Comparison of ENCODE assay signal across 18 cellular contexts in the genomic region with DNA sequence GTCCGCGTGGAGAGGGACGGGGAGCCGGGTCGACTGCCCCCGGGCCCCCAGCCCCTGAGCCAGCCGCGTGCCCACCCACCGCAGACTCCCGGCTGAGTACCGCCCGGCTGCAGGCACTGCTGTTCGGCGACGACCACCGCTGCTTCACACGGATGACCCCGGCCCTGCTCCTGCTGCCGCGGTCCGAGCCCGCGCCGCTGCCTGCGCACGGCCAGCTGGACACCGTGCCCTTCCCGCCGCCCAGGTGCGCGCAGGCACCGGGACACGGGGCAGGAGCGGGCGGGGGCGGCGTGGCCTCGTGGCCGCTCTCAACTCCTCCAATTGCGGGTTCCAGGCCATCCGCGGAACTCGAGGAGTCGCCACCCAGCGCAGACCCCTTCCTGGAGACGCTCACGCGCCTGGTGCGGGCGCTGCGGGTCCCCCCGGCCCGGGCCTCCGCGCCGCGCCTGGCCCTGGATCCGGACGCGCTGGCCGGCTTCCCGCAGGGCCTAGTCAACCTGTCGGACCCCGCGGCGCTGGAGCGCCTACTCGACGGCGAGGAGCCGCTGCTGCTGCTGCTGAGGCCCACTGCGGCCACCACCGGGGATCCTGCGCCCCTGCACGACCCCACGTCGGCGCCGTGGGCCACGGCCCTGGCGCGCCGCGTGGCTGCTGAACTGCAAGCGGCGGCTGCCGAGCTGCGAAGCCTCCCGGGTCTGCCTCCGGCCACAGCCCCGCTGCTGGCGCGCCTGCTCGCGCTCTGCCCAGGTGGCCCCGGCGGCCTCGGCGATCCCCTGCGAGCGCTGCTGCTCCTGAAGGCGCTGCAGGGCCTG. TPM values are rescaled to one million over a fixed set of nuclear protein-coding genes. Genes with fewer than 3 reads are reported as not detected.
DNase-seq lines count a peak whose midpoint lies in the region; ATAC-seq, FAIRE-seq and TF ChIP-seq lines count a peak whose summit lies in the region.
"Had no signal": no experiment of that assay in that cellular context is flagged by ENCODE, and none has a peak within 500 bp of the region (broad histone marks: within the 10 kb centered on the region; RNA-seq: fewer than 3 reads in every experiment).

No MANE protein-coding gene starts in this region.

- in situ Hi-C loops in K562 (cut with MboI): no loop called here

- no peak for TF ChIP-seq RAD21 in K562 (CRISPR knock-in tag; conservative IDR thresholded peaks at IDR 0.05 in 1 of 2, IDR thresholded peaks at IDR 0.05 in 1 of 2)

- H3K27ac ChIP-seq in BLaER1 treated with 17β-estradiol and CSF1 and Interleukin-3, amounts not matched to agents 10 nM and 100 nM: no peak overlapping the region
- H3K27ac ChIP-seq in K562 (ENCODE audit: extremely low read depth, low read depth, low read length) (no peak overlapping the region), WERI-Rb-1 (no peak overlapping the region)
- no peak overlapping the region for H3K27ac ChIP-seq in naive thymus-derived CD4-positive, alpha-beta T cell (ENCODE audit: low read depth, low read length)
- H3K27ac ChIP-seq: SJCRH30 had no signal

- no peaks in the 10 kb centered on the region for H3K9me1 ChIP-seq in K562 (ENCODE audit: control insufficient read depth, insufficient read depth, low read length)

- ATAC-seq in K562 (no peak), omental fat pad (ENCODE audit: low FRiP score) (no peak), HG02678 (IDR thresholded peaks at IDR 0.05; ENCODE audit: unreplicated experiment) (no peak)
- ATAC-seq in naive thymus-derived CD4-positive, alpha-beta T cell: peak; percentile 4

- H3K4me2 ChIP-seq in BLaER1 treated with 17β-estradiol and CSF1 and Interleukin-3, amounts not matched to agents 10 nM and 100 nM: peak overlapping the region in 8 of 11 experiments; percentile 80 to 98 (median 88); a peak in 10 of 22 replicates
- no peak overlapping the region for H3K4me2 ChIP-seq in K562 (ENCODE audit: insufficient read depth, low read length)

- no peak overlapping the region for H2AFZ ChIP-seq in K562 (ENCODE audit: low read depth, low read length)

- H3K9ac ChIP-seq in BLaER1 treated with 17β-estradiol and CSF1 and Interleukin-3, amounts not matched to agents 10 nM and 100 nM: no peak overlapping the region
- H3K9ac ChIP-seq in K562 (ENCODE audit: insufficient read depth in 1 of 2, low read depth in 2 of 2, low read length in 2 of 2): no peak overlapping the region

- no peak overlapping the region for H3K27ac Mint-ChIP-seq in naive thymus-derived CD4-positive, alpha-beta T cell

- H3K36me3 ChIP-seq in BE2C: peaks cover 39% of the 10 kb centered on the region
- H3K36me3 ChIP-seq in BLaER1 treated with 17β-estradiol and CSF1 and Interleukin-3, amounts not matched to agents 10 nM and 100 nM: peaks cover 34 to 58% (median 41%) of the 10 kb centered on the region in 11 experiments
- peaks cover 35% of the 10 kb centered on the region; the same call in 2 of the 3 replicates for H3K36me3 ChIP-seq in K562 (ENCODE audit: control insufficient read depth, insufficient read depth, low read length)
- H3K36me3 ChIP-seq in naive thymus-derived CD4-positive, alpha-beta T cell (ENCODE audit: control insufficient read depth in 2 of 3, insufficient read depth in 3 of 3, low read length in 3 of 3): peaks cover 0 to 29% (median 8%) of the 10 kb centered on the region in 3 experiments
- H3K36me3 ChIP-seq in WERI-Rb-1: peaks cover 47% of the 10 kb centered on the region

- H3K4me3 Mint-ChIP-seq in naive thymus-derived CD4-positive, alpha-beta T cell: peak overlapping the region in 2 of 10 donors; percentile 61 to 85

- peaks cover 0 to under 1% (median under 1%) of the 10 kb centered on the region in 5 donors for H3K36me3 Mint-ChIP-seq in naive thymus-derived CD4-positive, alpha-beta T cell

- no peaks in the 10 kb centered on the region for H3K9me3 ChIP-seq in BE2C
- H3K9me3 ChIP-seq in BLaER1 treated with 17β-estradiol and CSF1 and Interleukin-3, amounts not matched to agents 10 nM and 100 nM (replicated peaks in 1 of 11): peaks cover 0 to 13% (median 7%) of the 10 kb centered on the region in 11 experiments; a peak in 8 of 22 replicates
- no peaks in the 10 kb centered on the region for H3K9me3 ChIP-seq in K562 (replicated peaks; ENCODE audit: control insufficient read depth, insufficient read depth, low read depth, low read length)
- no peaks in the 10 kb centered on the region for H3K9me3 ChIP-seq in naive thymus-derived CD4-positive, alpha-beta T cell (ENCODE audit: control insufficient read depth in 2 of 3, low read length in 3 of 3)
- no peaks in the 10 kb centered on the region for H3K9me3 ChIP-seq in WERI-Rb-1 (ENCODE audit: severe bottlenecking)
- H3K9me3 ChIP-seq: SJCRH30 had no signal

- H3K4me1 ChIP-seq in BE2C (no peaks in the 10 kb centered on the region), K562 (replicated peaks in 1 of 2; ENCODE audit: control insufficient read depth in 2 of 2, insufficient read depth in 2 of 2, low read length in 2 of 2) (peaks cover 0 to 74% of the 10 kb centered on the region in 2 experiments; a peak in 2 of 5 replicates)
- peaks cover 34 to 49% (median 44%) of the 10 kb centered on the region in 10 experiments for H3K4me1 ChIP-seq in BLaER1 treated with 17β-estradiol and CSF1 and Interleukin-3, amounts not matched to agents 10 nM and 100 nM
- peaks cover 10 to 27% of the 10 kb centered on the region in 2 donors for H3K4me1 ChIP-seq in naive thymus-derived CD4-positive, alpha-beta T cell (ENCODE audit: control insufficient read depth in 2 of 2, insufficient read depth in 2 of 2, low read length in 2 of 2)

- peaks cover 0 to 25% (median 0%) of the 10 kb centered on the region in 5 donors for H3K27me3 Mint-ChIP-seq in naive thymus-derived CD4-positive, alpha-beta T cell

- FAIRE-seq in K562 (lab: Jason Lieb, UNC): no peak
- FAIRE-seq: small intestine had no signal

- CTCF ChIA-PET in K562 (lab: Yijun Ruan, JAX; ENCODE audit: low intra/inter-chr PET ratio): no interaction called here
- CTCF ChIA-PET in naive thymus-derived CD4-positive, alpha-beta T cell (lab: Charles Lee): interaction anchor here (1.8 kb wide), 1 partner anchor 12 kb away, joined by 7 read pairs; no protein-coding TSS in a partner anchor

- DNase-seq in BE2C (peak; percentile 14), K562 (ENCODE audit: extremely low read depth in 1 of 4, low spot score in 3 of 4) (no peak), omental fat pad (ENCODE audit: low spot score) (no peak), WERI-Rb-1 (no peak)
- peak in 1 of 9 donors; percentile 27 for DNase-seq in naive thymus-derived CD4-positive, alpha-beta T cell
- DNase-seq: activated CD4-positive, alpha-beta T cell treated with anti-CD3 and anti-CD28 coated beads, Interleukin-2, amount 50 U/mL, for 4 hours; anterior cingulate cortex; HCEC 1CT; KBM-7; NCI-H1417 treated with DMSO at 0.1 percent for 48 hours; NCI-H2227 treated with DMSO at 0.1 percent for 48 hours; SJCRH30; small intestine had no signal

- TF ChIP-seq POLR2A in K562 (conservative IDR thresholded peaks at IDR 0.05): no peak

- TF ChIP-seq CTCF in BE2C (IDR thresholded peaks at IDR 0.05; ENCODE audit: low read depth, low read length) (no peak), K562 (IDR thresholded peaks at IDR 0.05 in 2 of 3, conservative IDR thresholded peaks at IDR 0.05 in 1 of 3; ENCODE audit: insufficient read depth in 2 of 3, low read depth in 1 of 3, low read length in 3 of 3) (no peak), omental fat pad (IDR thresholded peaks at IDR 0.05) (no peak), WERI-Rb-1 (IDR thresholded peaks at IDR 0.05; ENCODE audit: low read depth, low read length) (no peak)

- H4K20me1 ChIP-seq in BLaER1 treated with 17β-estradiol and CSF1 and Interleukin-3, amounts not matched to agents 10 nM and 100 nM: peaks cover 36 to 85% (median 83%) of the 10 kb centered on the region in 11 experiments
- H4K20me1 ChIP-seq in K562 (replicated peaks; ENCODE audit: control insufficient read depth, insufficient read depth, low read length): no peaks in the 10 kb centered on the region

- 98% methylated on average over 15 of the region's 102 CpGs for WGBS in K562 (ENCODE audit: insufficient coverage, low coverage, missing lambda C conversion rate)

- no peak overlapping the region for H3K4me3 ChIP-seq in BE2C (ENCODE audit: low read depth, low read length)
- H3K4me3 ChIP-seq in BLaER1 treated with 17β-estradiol and CSF1 and Interleukin-3, amounts not matched to agents 10 nM and 100 nM: 0 out of 20 replicates have a peak overlapping the region, but pooled peaks of 1 of the 10 experiments have one; percentile 7
- H3K4me3 ChIP-seq in K562: no peak overlapping the region
- no peak overlapping the region for H3K4me3 ChIP-seq in naive thymus-derived CD4-positive, alpha-beta T cell (ENCODE audit: low read length)
- H3K4me3 ChIP-seq in WERI-Rb-1 (ENCODE audit: low read depth, low read length): no peak overlapping the region
- H3K4me3 ChIP-seq: SJCRH30 had no signal

- POLR2A ChIA-PET in K562 (lab: Yijun Ruan, JAX): interaction anchor here (0.6 to 3.3 kb wide), 6 partner anchors 9 to 44 kb away, joined by 3 to 35 read pairs (median 4); no protein-coding TSS in a partner anchor
- POLR2A ChIA-PET in naive thymus-derived CD4-positive, alpha-beta T cell (lab: Charles Lee): interaction anchor here (0.6 to 13.1 kb wide), 7 partner anchors 10 to 225 kb away, joined by 3 to 163 read pairs (median 4); a partner anchor contains a TSS

- intact Hi-C loops in K562 (cut with micrococcal nuclease): no loop called here
- intact Hi-C loops in naive thymus-derived CD4-positive, alpha-beta T cell (cut with micrococcal nuclease): no loop called here

- TF ChIP-seq EP300 in K562 (IDR thresholded peaks at IDR 0.05; ENCODE audit: low read length): no peak

- no peaks in the 10 kb centered on the region for H3K9me3 Mint-ChIP-seq in naive thymus-derived CD4-positive, alpha-beta T cell
- H3K9me3 Mint-ChIP-seq: dendritic cell treated with granulocyte-macrophage colony-stimulating factor and Interleukin-4, amounts not matched to agents 40 ng/mL and 50 ng/mL, for 4 days had no signal

- no peaks in the 10 kb centered on the region for H3K27me3 ChIP-seq in BE2C
- peaks cover 59 to 66% (median 63%) of the 10 kb centered on the region in 11 experiments for H3K27me3 ChIP-seq in BLaER1 treated with 17β-estradiol and CSF1 and Interleukin-3, amounts not matched to agents 10 nM and 100 nM
- H3K27me3 ChIP-seq in K562 (ENCODE audit: control insufficient read depth in 2 of 2, insufficient read depth in 2 of 2, low read length in 2 of 2): no peaks in the 10 kb centered on the region
- no peaks in the 10 kb centered on the region for H3K27me3 ChIP-seq in naive thymus-derived CD4-positive, alpha-beta T cell (ENCODE audit: control insufficient read depth in 2 of 2, insufficient read depth in 2 of 2, low read length in 2 of 2)
- no peaks in the 10 kb centered on the region for H3K27me3 ChIP-seq in WERI-Rb-1 (ENCODE audit: insufficient read depth, low read depth, severe bottlenecking)
- H3K27me3 ChIP-seq: SJCRH30 had no signal

- H3K4me1 Mint-ChIP-seq in naive thymus-derived CD4-positive, alpha-beta T cell: peaks cover 0 to 6% (median 3%) of the 10 kb centered on the region in 7 donors

- BruUV-seq in K562 (replicated peaks; lab: Mats Ljungman, UMichigan): no TSS peak

- no peaks in the 10 kb centered on the region for H3K79me2 ChIP-seq in K562 (ENCODE audit: control insufficient read depth, insufficient read depth, low read length)

RNA-seq across cellular contexts. Expression of a gene that starts 1.8 kb away (rescaled TPM):
- 25.8 TPM for polyA plus RNA-seq in BE2C (2012; ENCODE audit: insufficient read depth, insufficient read length, low read depth)
- total RNA-seq in K562 (2011; cell fraction: chromatin; rRNA removed; ENCODE audit: low replicate concordance): 14.5 and 62.7 TPM in 2 replicates
- 48.8 and 60.2 TPM in 2 replicates for total RNA-seq in K562 (2011; cell fraction: nucleolus; rRNA removed)
- total RNA-seq in K562 (2011; cell fraction: nucleoplasm; rRNA removed): 25.7 and 35.6 TPM in 2 replicates
- 9.4 and 10.7 TPM in 2 replicates for total RNA-seq in K562 (2014; rRNA removed)
- 0.13 and 0.29 TPM in 2 replicates for total RNA-seq in K562 (2014; rRNA removed; fragmentation: Illumina TruSeq; extraction: Trizol)
- 2.6 and 3.5 TPM in 2 replicates for total RNA-seq in K562 (2015; rRNA removed; fragmentation: Illumina TruSeq; extraction: Trizol)
- 22.2 and 27.4 TPM in 2 replicates for total RNA-seq in K562 (2021)
- polyA plus RNA-seq in K562 (2011; rRNA removed): 1.7 and 3.6 TPM in 2 replicates
- 2.2 and 9.1 TPM in 2 replicates for polyA plus RNA-seq in K562 (2011; cell fraction: cytosol; rRNA removed)
- polyA plus RNA-seq in K562 (2011; cell fraction: nucleus; rRNA removed): 52.0 and 130 TPM in 2 replicates
- polyA plus RNA-seq in K562 (2012): 14.9 and 33.7 TPM in 2 replicates
- polyA plus RNA-seq in K562 (2014; fragmentation: Illumina TruSeq; extraction: Trizol): 1.5 and 4.0 TPM in 2 replicates
- polyA plus RNA-seq in K562 (2014; fragmentation: Nextera tagmentation; extraction: Ambion mirVana): not detected
- polyA plus RNA-seq in K562 (2014; rRNA removed): 19.2 and 23.6 TPM in 2 replicates
- polyA minus RNA-seq in K562 (2011; rRNA and poly(A)+ RNA removed): 0.09 and 0.18 TPM in 2 replicates
- polyA minus RNA-seq in K562 (2011; cell fraction: cytosol; rRNA and poly(A)+ RNA removed): 2.0 and 3.7 TPM in 2 replicates
- polyA minus RNA-seq in K562 (2011; cell fraction: nucleus; rRNA and poly(A)+ RNA removed): 5.4 and 8.2 TPM in 2 replicates
- total RNA-seq in naive thymus-derived CD4-positive, alpha-beta T cell: 10 to 100 TPM in 2 of 5 experiments, 1 to 10 TPM in 2, under 1 TPM in 1; 0.37 to 12.9 (median 4.6) TPM
- not detected for polyA plus RNA-seq in naive thymus-derived CD4-positive, alpha-beta T cell
- total RNA-seq in omental fat pad: 1 to 10 TPM in 1 of 4 donors, under 1 TPM in 2, not detected in 1; 0.25 to 1.1 (median 0.72) TPM
- polyA plus RNA-seq: CD14-positive monocyte had no signal

RNA-seq across cellular contexts. Expression of a gene that starts 5.2 kb away (rescaled TPM):
- 1.2 TPM for polyA plus RNA-seq in BE2C (2012; ENCODE audit: insufficient read depth, insufficient read length, low read depth)
- 1.7 TPM in 1 of 2 replicates, not detected in the other for total RNA-seq in K562 (2011; cell fraction: chromatin; rRNA removed; ENCODE audit: low replicate concordance)
- 0.92 TPM in 1 of 2 replicates, not detected in the other for total RNA-seq in K562 (2011; cell fraction: nucleolus; rRNA removed)
- total RNA-seq in K562 (2011; cell fraction: nucleoplasm; rRNA removed): 2.7 TPM in 1 of 2 replicates, not detected in the other
- total RNA-seq in K562 (2014; rRNA removed) (0.29 TPM in 1 of 2 replicates, not detected in the other), K562 (2014; rRNA removed; fragmentation: Illumina TruSeq; extraction: Trizol) (0.40 and 0.45 TPM in 2 replicates), K562 (2015; rRNA removed; fragmentation: Illumina TruSeq; extraction: Trizol) (0.51 and 0.57 TPM in 2 replicates), K562 (2021) (0.58 and 0.78 TPM in 2 replicates), omental fat pad (not detected)
- polyA plus RNA-seq in K562 (2011; rRNA removed) (not detected in 2 replicates), K562 (2014; fragmentation: Illumina TruSeq; extraction: Trizol) (not detected in 2 replicates), K562 (2014; fragmentation: Nextera tagmentation; extraction: Ambion mirVana) (under 1 TPM in 1 of 2 experiments, not detected in 1; 0.08 TPM), K562 (2014; rRNA removed) (1.2 and 2.1 TPM in 2 replicates)
- polyA plus RNA-seq in K562 (2011; cell fraction: cytosol; rRNA removed): 0.09 TPM in 1 of 2 replicates, not detected in the other
- 0.58 TPM in 1 of 2 replicates, not detected in the other for polyA plus RNA-seq in K562 (2011; cell fraction: nucleus; rRNA removed)
- polyA plus RNA-seq in K562 (2012): 2.3 and 2.7 TPM in 2 replicates
- polyA minus RNA-seq in K562 (2011; rRNA and poly(A)+ RNA removed): 0.63 TPM in 1 of 2 replicates, not detected in the other
- not detected in 2 replicates for polyA minus RNA-seq in K562 (2011; cell fraction: cytosol; rRNA and poly(A)+ RNA removed)
- polyA minus RNA-seq in K562 (2011; cell fraction: nucleus; rRNA and poly(A)+ RNA removed): 1.00 TPM in 1 of 2 replicates, not detected in the other
- total RNA-seq in naive thymus-derived CD4-positive, alpha-beta T cell: under 1 TPM in 3 of 5 experiments, not detected in 2; 0.24 to 0.41 (median 0.27) TPM
- under 1 TPM in 1 of 2 donors, not detected in 1; 0.54 TPM for polyA plus RNA-seq in naive thymus-derived CD4-positive, alpha-beta T cell
- total RNA-seq: mesenteric fat pad had no signal

RNA-seq across cellular contexts. Expression of a gene that starts 14.3 kb away (rescaled TPM):
- 329 TPM for polyA plus RNA-seq in BE2C (2012; ENCODE audit: insufficient read depth, insufficient read length, low read depth)
- 112 and 366 TPM in 2 replicates for total RNA-seq in K562 (2011; cell fraction: chromatin; rRNA removed; ENCODE audit: low replicate concordance)
- 303 and 373 TPM in 2 replicates for total RNA-seq in K562 (2011; cell fraction: nucleolus; rRNA removed)
- 182 TPM in 2 replicates for total RNA-seq in K562 (2011; cell fraction: nucleoplasm; rRNA removed)
- total RNA-seq in K562 (2014; rRNA removed): 50.3 and 111 TPM in 2 replicates
- total RNA-seq in K562 (2014; rRNA removed; fragmentation: Illumina TruSeq; extraction: Trizol): 4.5 and 5.8 TPM in 2 replicates
- 22.8 and 30.6 TPM in 2 replicates for total RNA-seq in K562 (2015; rRNA removed; fragmentation: Illumina TruSeq; extraction: Trizol)
- total RNA-seq in K562 (2021): 181 and 194 TPM in 2 replicates
- polyA plus RNA-seq in K562 (2011; rRNA removed): 7.9 and 21.0 TPM in 2 replicates
- 11.3 and 12.6 TPM in 2 replicates for polyA plus RNA-seq in K562 (2011; cell fraction: cytosol; rRNA removed)
- 164 and 237 TPM in 2 replicates for polyA plus RNA-seq in K562 (2011; cell fraction: nucleus; rRNA removed)
- 142 and 173 TPM in 2 replicates for polyA plus RNA-seq in K562 (2012)
- 44.6 and 119 TPM in 2 replicates for polyA plus RNA-seq in K562 (2014; fragmentation: Illumina TruSeq; extraction: Trizol)
- under 1 TPM; 0.17 to 0.35 TPM for polyA plus RNA-seq in K562 (2014; fragmentation: Nextera tagmentation; extraction: Ambion mirVana)
- 45.9 and 46.7 TPM in 2 replicates for polyA plus RNA-seq in K562 (2014; rRNA removed)
- polyA minus RNA-seq in K562 (2011; rRNA and poly(A)+ RNA removed): 8.5 and 10.2 TPM in 2 replicates
- polyA minus RNA-seq in K562 (2011; cell fraction: cytosol; rRNA and poly(A)+ RNA removed): 49.6 and 76.1 TPM in 2 replicates
- polyA minus RNA-seq in K562 (2011; cell fraction: nucleus; rRNA and poly(A)+ RNA removed): 127 and 137 TPM in 2 replicates
- 100 to 1,000 TPM; 131 to 150 (median 133) TPM for total RNA-seq in naive thymus-derived CD4-positive, alpha-beta T cell
- 10 to 100 TPM; 22.3 to 34.5 TPM for polyA plus RNA-seq in naive thymus-derived CD4-positive, alpha-beta T cell
- total RNA-seq in omental fat pad: 10 to 100 TPM; 13.2 to 31.1 (median 24.5) TPM

RNA-seq across cellular contexts. Expression of a gene that starts 14.8 kb away (rescaled TPM):
- polyA plus RNA-seq in BE2C (2012; ENCODE audit: insufficient read depth, insufficient read length, low read depth): 120 TPM
- 32.2 and 114 TPM in 2 replicates for total RNA-seq in K562 (2011; cell fraction: chromatin; rRNA removed; ENCODE audit: low replicate concordance)
- total RNA-seq in K562 (2011; cell fraction: nucleolus; rRNA removed): 171 and 174 TPM in 2 replicates
- 85.7 and 89.1 TPM in 2 replicates for total RNA-seq in K562 (2011; cell fraction: nucleoplasm; rRNA removed)
- total RNA-seq in K562 (2014; rRNA removed) (176 and 229 TPM in 2 replicates), K562 (2014; rRNA removed; fragmentation: Illumina TruSeq; extraction: Trizol) (55.6 and 55.7 TPM in 2 replicates), K562 (2015; rRNA removed; fragmentation: Illumina TruSeq; extraction: Trizol) (63.9 and 65.6 TPM in 2 replicates), K562 (2021) (127 and 140 TPM in 2 replicates), omental fat pad (10 to 100 TPM; 45.0 to 67.5 (median 52.3) TPM)
- polyA plus RNA-seq in K562 (2011; rRNA removed) (65.9 and 80.2 TPM in 2 replicates), K562 (2014; fragmentation: Illumina TruSeq; extraction: Trizol) (45.9 and 72.0 TPM in 2 replicates), K562 (2014; fragmentation: Nextera tagmentation; extraction: Ambion mirVana) (1 to 10 TPM; 1.5 to 6.8 TPM), K562 (2014; rRNA removed) (188 and 193 TPM in 2 replicates)
- polyA plus RNA-seq in K562 (2011; cell fraction: cytosol; rRNA removed): 131 and 202 TPM in 2 replicates
- polyA plus RNA-seq in K562 (2011; cell fraction: nucleus; rRNA removed): 161 and 204 TPM in 2 replicates
- polyA plus RNA-seq in K562 (2012): 127 and 153 TPM in 2 replicates
- polyA minus RNA-seq in K562 (2011; rRNA and poly(A)+ RNA removed): 12.0 and 14.7 TPM in 2 replicates
- polyA minus RNA-seq in K562 (2011; cell fraction: cytosol; rRNA and poly(A)+ RNA removed): 24.0 and 24.1 TPM in 2 replicates
- 31.9 and 32.4 TPM in 2 replicates for polyA minus RNA-seq in K562 (2011; cell fraction: nucleus; rRNA and poly(A)+ RNA removed)
- 10 to 100 TPM; 32.9 to 65.0 (median 50.2) TPM for total RNA-seq in naive thymus-derived CD4-positive, alpha-beta T cell
- polyA plus RNA-seq in naive thymus-derived CD4-positive, alpha-beta T cell: 100 to 1,000 TPM in 1 of 2 donors, 10 to 100 TPM in 1; 79.5 to 123 TPM

RNA-seq across cellular contexts. Expression of a gene that starts 31.0 kb away (rescaled TPM):
- 0.17 TPM for polyA plus RNA-seq in BE2C (2012; ENCODE audit: insufficient read depth, insufficient read length, low read depth)
- 0.49 TPM in 1 of 2 replicates, not detected in the other for total RNA-seq in K562 (2011; cell fraction: chromatin; rRNA removed; ENCODE audit: low replicate concordance)
- total RNA-seq in K562 (2011; cell fraction: nucleolus; rRNA removed): 0.17 TPM in 1 of 2 replicates, not detected in the other
- not detected in 2 replicates for total RNA-seq in K562 (2011; cell fraction: nucleoplasm; rRNA removed)
- total RNA-seq in K562 (2014; rRNA removed) (0.16 TPM in 1 of 2 replicates, not detected in the other), K562 (2014; rRNA removed; fragmentation: Illumina TruSeq; extraction: Trizol) (not detected in 2 replicates), K562 (2015; rRNA removed; fragmentation: Illumina TruSeq; extraction: Trizol) (not detected in 2 replicates), K562 (2021) (0.13 and 0.40 TPM in 2 replicates), omental fat pad (1 to 10 TPM in 3 of 4 donors, under 1 TPM in 1; 0.09 to 9.1 (median 1.3) TPM)
- polyA plus RNA-seq in K562 (2011; rRNA removed) (0.03 TPM in 1 of 2 replicates, not detected in the other), K562 (2014; fragmentation: Illumina TruSeq; extraction: Trizol) (0.06 TPM in 1 of 2 replicates, not detected in the other), K562 (2014; fragmentation: Nextera tagmentation; extraction: Ambion mirVana) (not detected), K562 (2014; rRNA removed) (0.07 TPM in 1 of 2 replicates, not detected in the other)
- polyA plus RNA-seq in K562 (2011; cell fraction: cytosol; rRNA removed): not detected in 2 replicates
- polyA plus RNA-seq in K562 (2011; cell fraction: nucleus; rRNA removed): 0.10 TPM in 1 of 2 replicates, not detected in the other
- 0.27 and 0.66 TPM in 2 replicates for polyA plus RNA-seq in K562 (2012)
- polyA minus RNA-seq in K562 (2011; rRNA and poly(A)+ RNA removed): not detected in 2 replicates
- not detected in 2 replicates for polyA minus RNA-seq in K562 (2011; cell fraction: cytosol; rRNA and poly(A)+ RNA removed)
- 0.11 and 0.13 TPM in 2 replicates for polyA minus RNA-seq in K562 (2011; cell fraction: nucleus; rRNA and poly(A)+ RNA removed)
- 1 to 10 TPM in 1 of 5 experiments, under 1 TPM in 3, not detected in 1; 0.14 to 3.9 (median 0.45) TPM for total RNA-seq in naive thymus-derived CD4-positive, alpha-beta T cell
- under 1 TPM; 0.14 to 0.44 TPM for polyA plus RNA-seq in naive thymus-derived CD4-positive, alpha-beta T cell
